In genomic region chr9:113269871-113270270, GRCh38 we compare ENCODE assay signal across 1 cellular context.
TF ChIP-seq lines count a peak whose summit lies in the region.

No MANE protein-coding gene starts in this region.

TF ChIP-seq in HepG2, 621 proteins besides CTCF, POLR2A, EP300 and RAD21:
- TF ChIP-seq GTF3A (CRISPR knock-in tag; conservative IDR thresholded peaks at IDR 0.05) (no peak), PAX8 (CRISPR knock-in tag; IDR thresholded peaks at IDR 0.05; ENCODE audit: borderline replicate concordance) (no peak), FLYWCH1 (CRISPR knock-in tag; IDR thresholded peaks at IDR 0.05) (no peak), EZH2 (conservative IDR thresholded peaks at IDR 0.05; ENCODE audit: low read depth, low read length) (no peak), RFX5 (IDR thresholded peaks at IDR 0.05; ENCODE audit: low read depth, low read length) (no peak), LRRFIP1 (CRISPR knock-in tag; conservative IDR thresholded peaks at IDR 0.05) (no peak), ZNF616 (CRISPR knock-in tag; IDR thresholded peaks at IDR 0.05; ENCODE audit: low read depth) (no peak), ZSCAN20 (CRISPR knock-in tag; IDR thresholded peaks at IDR 0.05; ENCODE audit: borderline replicate concordance) (no peak), SMC3 (IDR thresholded peaks at IDR 0.05; ENCODE audit: low read length) (no peak), IRF1 (CRISPR knock-in tag; IDR thresholded peaks at IDR 0.05; ENCODE audit: low read depth) (no peak), TBX2 (CRISPR knock-in tag; IDR thresholded peaks at IDR 0.05; ENCODE audit: borderline replicate concordance) (no peak), ZFP90 (CRISPR knock-in tag; IDR thresholded peaks at IDR 0.05; ENCODE audit: borderline replicate concordance) (no peak), RCOR2 (CRISPR knock-in tag; IDR thresholded peaks at IDR 0.05) (no peak), ZFP62 (CRISPR knock-in tag; IDR thresholded peaks at IDR 0.05) (no peak), SOX13 (IDR thresholded peaks at IDR 0.05) (no peak), SOX13 (CRISPR knock-in tag; conservative IDR thresholded peaks at IDR 0.05 in 1 of 2, IDR thresholded peaks at IDR 0.05 in 1 of 2) (no peak), ZNF879 (CRISPR knock-in tag; IDR thresholded peaks at IDR 0.05) (no peak), ARID2 (CRISPR knock-in tag; IDR thresholded peaks at IDR 0.05; ENCODE audit: borderline replicate concordance) (no peak), ZNF672 (CRISPR knock-in tag; IDR thresholded peaks at IDR 0.05) (no peak)
